In genomic region chr9:76007935-76008334, GRCh38 we compare ENCODE assay signal across 20 cellular contexts.
"Had no signal": no experiment of that assay in that cellular context is flagged by ENCODE, and none has a peak within 500 bp of the region (broad histone marks: within the 10 kb centered on the region; RNA-seq: fewer than 3 reads in every experiment).

No MANE protein-coding gene starts in this region.

- H3K4me3 Mint-ChIP-seq: activated T-helper 17 cell treated with anti-CD3 and anti-CD28 coated beads, Interleukin-2, amount 50 U/mL, for 72 hours; central memory CD8-positive, alpha-beta T cell; effector memory CD8-positive, alpha-beta T cell; nephron; WTC11 had no signal

- H3K27me3 Mint-ChIP-seq: central memory CD8-positive, alpha-beta T cell; effector memory CD8-positive, alpha-beta T cell had no signal

- DNase-seq: activated CD4-positive, alpha-beta T cell treated with anti-CD3 and anti-CD28 coated beads, Interleukin-2, amount 50 U/mL, for 1 hour; activated CD8-positive, alpha-beta memory T cell treated with anti-CD3 and anti-CD28 coated beads for 24 hours; activated CD8-positive, alpha-beta memory T cell treated with anti-CD3 and anti-CD28 coated beads, Interleukin-2, amount 50 U/mL, for 4 hours; amniotic stem cell; dorsolateral prefrontal cortex; effector memory CD8-positive, alpha-beta T cell; hypothalamus; left ventricle myocardium superior; mammary epithelial cell; midbrain; pancreas; psoas muscle; spleen; stimulated activated CD4-positive, alpha-beta T cell treated with anti-CD3 and anti-CD28 coated beads, Interleukin-4, amount 100 ng/mL, for 24 hours; stomach; T1000 had no signal

- H3K36me3 Mint-ChIP-seq: WTC11 had no signal

- ATAC-seq: activated T-helper 17 cell treated with anti-CD3 and anti-CD28 coated beads, Interleukin-2, amount 50 U/mL, for 72 hours; effector memory CD8-positive, alpha-beta T cell; left ventricle myocardium superior; pancreas; psoas muscle; WTC11 had no signal

- H3K4me1 Mint-ChIP-seq: nephron, WTC11 had no signal

- H3K9me3 Mint-ChIP-seq: activated T-helper 17 cell treated with anti-CD3 and anti-CD28 coated beads, Interleukin-2, amount 50 U/mL, for 72 hours; central memory CD8-positive, alpha-beta T cell; effector memory CD8-positive, alpha-beta T cell; nephron; WTC11 had no signal

- H3K27ac Mint-ChIP-seq: activated T-helper 17 cell treated with anti-CD3 and anti-CD28 coated beads, Interleukin-2, amount 50 U/mL, for 72 hours; effector memory CD8-positive, alpha-beta T cell; nephron; WTC11 had no signal
